In genomic region chr11:130243816-130244215, GRCh38 we compare ENCODE assay signal across 9 cellular contexts.
DNase-seq lines count a peak whose midpoint lies in the region; ATAC-seq and TF ChIP-seq lines count a peak whose summit lies in the region.
"Had no signal": no experiment of that assay in that cellular context is flagged by ENCODE, and none has a peak within 500 bp of the region (broad histone marks: within the 10 kb centered on the region; RNA-seq: fewer than 3 reads in every experiment).

No MANE protein-coding gene starts in this region.

- H3K36me3 ChIP-seq in MG63 (no peaks in the 10 kb centered on the region; the same call in 1 of the 2 replicates), tibial artery (peaks cover 0 to 6% (median 6%) of the 10 kb centered on the region in 3 donors)

- intact Hi-C loops in tibial artery (cut with DNase I; ENCODE audit: low total_unique reads): no loop called here

- no peak for TF ChIP-seq CTCF in foreskin keratinocyte (conservative IDR thresholded peaks at IDR 0.05)
- no peak for TF ChIP-seq CTCF in tibial artery (IDR thresholded peaks at IDR 0.05)

- H3K9me3 ChIP-seq in MG63 (no peaks in the 10 kb centered on the region), tibial artery (no peaks in the 10 kb centered on the region)

- DNase-seq in left lobe of liver (ENCODE audit: low spot score) (no peak), MG63 (no peak), foreskin keratinocyte (no peak), tibial artery (no peak), T1000 (lab: John Stamatoyannopoulos, UW) (no peak)
- DNase-seq: SW 1271 had no signal

- peak; percentile 71 for ATAC-seq in GM18861 (IDR thresholded peaks at IDR 0.05; ENCODE audit: unreplicated experiment)
- peak; percentile 72 for ATAC-seq in GM21526 (IDR thresholded peaks at IDR 0.05; ENCODE audit: low FRiP score, unreplicated experiment)
- peak; percentile 86 for ATAC-seq in HG03432 (IDR thresholded peaks at IDR 0.05; ENCODE audit: unreplicated experiment)
- peak; percentile 88 for ATAC-seq in left lobe of liver
- no peak for ATAC-seq in foreskin keratinocyte

- H3K27ac ChIP-seq in foreskin keratinocyte (no peak overlapping the region), tibial artery (no peak overlapping the region)

- no peak overlapping the region for H3K4me3 ChIP-seq in MG63
- no peak overlapping the region for H3K4me3 ChIP-seq in tibial artery

- no peaks in the 10 kb centered on the region for H3K27me3 ChIP-seq in MG63
- no peaks in the 10 kb centered on the region for H3K27me3 ChIP-seq in foreskin keratinocyte
- H3K27me3 ChIP-seq in tibial artery: no peaks in the 10 kb centered on the region

- H3K4me1 ChIP-seq in foreskin keratinocyte (no peaks in the 10 kb centered on the region), tibial artery (peaks cover 0 to 11% (median 3%) of the 10 kb centered on the region in 4 donors)
